ENCODE assay signal across 8 cellular contexts in genomic region chr9:69809304-69809863, GRCh38. TPM values are rescaled to one million over a fixed set of nuclear protein-coding genes. Genes with fewer than 3 reads are reported as not detected.
A peak's percentile ranks its signal among the peaks of the same experiment; 100 is the strongest.
DNase-seq lines count a peak whose midpoint lies in the region; ATAC-seq, FAIRE-seq and TF ChIP-seq lines count a peak whose summit lies in the region.

No MANE protein-coding gene starts in this region.

- no peaks in the 10 kb centered on the region for H3K27me3 Mint-ChIP-seq in HFFc6 (ENCODE audit: insufficient read depth)

- no peak overlapping the region for H3K4me3 Mint-ChIP-seq in HFFc6

- no peaks in the 10 kb centered on the region for H3F3A ChIP-seq in DOHH2 (ENCODE audit: control insufficient read depth, insufficient read depth)

- H3K9me1 ChIP-seq in keratinocyte (ENCODE audit: control insufficient read depth, extremely low read depth, insufficient read depth, low read length), result no peaks in the 10 kb centered on the region

- no peak overlapping the region for H3K9ac ChIP-seq in keratinocyte (ENCODE audit: control insufficient read depth, extremely low read depth, insufficient read depth, low read length)

- dilution Hi-C loops in keratinocyte (cut with MboI; ENCODE audit: extremely low pct_ligation_motif_present, low sequenced_read_pairs), result no loop called here

- H3K4me1 ChIP-seq in DOHH2 (ENCODE audit: control insufficient read depth, low read length), result no peaks in the 10 kb centered on the region
- H3K4me1 ChIP-seq in keratinocyte (ENCODE audit: control insufficient read depth, extremely low read depth, insufficient read depth, low read length), result no peaks in the 10 kb centered on the region

- H3K27ac Mint-ChIP-seq in HFFc6, result no peak overlapping the region

- no peaks in the 10 kb centered on the region for H3K9me2 ChIP-seq in DOHH2 (replicated peaks; ENCODE audit: control insufficient read depth, low read length)

- H3K4me2 ChIP-seq in DOHH2 (ENCODE audit: low read length) (no peak overlapping the region), keratinocyte (ENCODE audit: control insufficient read depth, extremely low read depth, insufficient read depth, low read depth, low read length) (no peak overlapping the region)

- H3K79me2 ChIP-seq in DOHH2 (ENCODE audit: control insufficient read depth, low read length) (no peaks in the 10 kb centered on the region), keratinocyte (ENCODE audit: control insufficient read depth, insufficient read depth, low read length) (no peaks in the 10 kb centered on the region)

- no peaks in the 10 kb centered on the region for H3K36me3 Mint-ChIP-seq in HFFc6 (ENCODE audit: low read depth)

- no peak overlapping the region for H3K4me3 ChIP-seq in DOHH2 (ENCODE audit: low read length)
- no peak overlapping the region for H3K4me3 ChIP-seq in keratinocyte (ENCODE audit: control insufficient read depth in 2 of 3, extremely low read depth in 1 of 3, insufficient read depth in 2 of 3, low read depth in 1 of 3, low read length in 3 of 3)

- H3K9me3 ChIP-seq in DOHH2 (ENCODE audit: control insufficient read depth, insufficient read depth, low read length), result no peaks in the 10 kb centered on the region
- H3K9me3 ChIP-seq in keratinocyte (ENCODE audit: control insufficient read depth, low read depth, low read length), result no peaks in the 10 kb centered on the region

- no peaks in the 10 kb centered on the region for H3K27me3 ChIP-seq in DOHH2 (ENCODE audit: control insufficient read depth, low read length)
- H3K27me3 ChIP-seq in keratinocyte (ENCODE audit: control insufficient read depth, extremely low read depth, insufficient read depth, low read length), result no peaks in the 10 kb centered on the region

- peak; percentile 48 for TF ChIP-seq CTCF in DOHH2 (IDR thresholded peaks at IDR 0.05; ENCODE audit: low read depth, low read length, poor library complexity, severe bottlenecking)
- TF ChIP-seq CTCF in HFFc6 (IDR thresholded peaks at IDR 0.05), result peak; percentile 82
- TF ChIP-seq CTCF in keratinocyte (optimal IDR thresholded peaks at IDR 0.05 in 1 of 3, IDR thresholded peaks at IDR 0.05 in 1 of 3, conservative IDR thresholded peaks at IDR 0.05 in 1 of 3; ENCODE audit: extremely low read depth in 1 of 3, insufficient read depth in 2 of 3, low read length in 3 of 3), result peak; percentile 43 to 48 (median 48)
- TF ChIP-seq CTCF in D721Med (IDR thresholded peaks at IDR 0.05; ENCODE audit: insufficient read depth, missing control alignments), result no peak

- H3K9me3 Mint-ChIP-seq in HFFc6, result no peaks in the 10 kb centered on the region

- H3K4me1 Mint-ChIP-seq in HFFc6 (ENCODE audit: low read depth), result peaks cover 2% of the 10 kb centered on the region

- H3K27ac ChIP-seq in DOHH2 (ENCODE audit: low read depth, low read length), result no peak overlapping the region
- no peak overlapping the region for H3K27ac ChIP-seq in keratinocyte (ENCODE audit: control insufficient read depth, insufficient read depth, low read length)

- ATAC-seq in HG02763 (IDR thresholded peaks at IDR 0.05; ENCODE audit: unreplicated experiment) (no peak), GM19035 (IDR thresholded peaks at IDR 0.05; ENCODE audit: unreplicated experiment) (no peak), GM19452 (IDR thresholded peaks at IDR 0.05; ENCODE audit: unreplicated experiment) (no peak)

- no peak overlapping the region for H2AFZ ChIP-seq in keratinocyte (ENCODE audit: control insufficient read depth, low read length)

- H3K36me3 ChIP-seq in DOHH2 (ENCODE audit: control insufficient read depth, low read length) (no peaks in the 10 kb centered on the region), keratinocyte (ENCODE audit: control insufficient read depth in 2 of 2, extremely low read depth in 1 of 2, insufficient read depth in 2 of 2, low read length in 2 of 2) (no peaks in the 10 kb centered on the region)

- FAIRE-seq in keratinocyte (lab: Jason Lieb, UNC) (peak; percentile 68), D721Med (lab: Jason Lieb, UNC) (no peak)

- DNase-seq in HFFc6 (peak; percentile 10), keratinocyte (ENCODE audit: low read depth, low spot score) (no peak), D721Med (ENCODE audit: insufficient read length, low spot score) (no peak)
- peak; percentile 38 to 44 for DNase-seq in activated T-cell treated with anti-CD3 and anti-CD28 coated beads, Interleukin-2, amount 50 U/mL, for 48 hours

- H4K20me1 ChIP-seq in DOHH2 (ENCODE audit: control insufficient read depth, insufficient read depth, low read depth, low read length) (no peaks in the 10 kb centered on the region), keratinocyte (ENCODE audit: control insufficient read depth, extremely low read depth, insufficient read depth, low read length) (no peaks in the 10 kb centered on the region)

RNA-seq across cellular contexts. Expression of gene CFAP95, which starts 11.2 kb away (rescaled TPM):
- under 1 TPM in 1 of 6 experiments, not detected in 5; 0.32 TPM for total RNA-seq in HFFc6 (2021; fragmentation: NEBNext Ultra II Directional; extraction: Animal tissue kit (Norgen Biotek cat#: 25700))
- polyA plus RNA-seq in keratinocyte, result 0.08 TPM in 1 of 3 replicates, not detected in the others
- polyA plus RNA-seq in keratinocyte (2011; ENCODE audit: low read depth), result not detected
- not detected in 2 replicates for polyA plus RNA-seq in keratinocyte (2011; cell fraction: cytosol; rRNA removed)
- polyA plus RNA-seq in keratinocyte (2011; cell fraction: nucleus; rRNA removed), result not detected in 2 replicates
- not detected in 2 replicates for polyA plus RNA-seq in keratinocyte (2012; ENCODE audit: low replicate concordance)
- polyA minus RNA-seq in keratinocyte, result not detected in 3 replicates
- polyA minus RNA-seq in keratinocyte (2011; cell fraction: cytosol; rRNA and poly(A)+ RNA removed), result not detected
- polyA minus RNA-seq in keratinocyte (2011; cell fraction: nucleus; rRNA and poly(A)+ RNA removed), result not detected in 2 replicates

RNA-seq across cellular contexts. Expression of gene PTAR1, which starts 49.6 kb away (rescaled TPM):
- total RNA-seq in HFFc6 (2021; fragmentation: NEBNext Ultra II Directional; extraction: Animal tissue kit (Norgen Biotek cat#: 25700)), result 10 to 100 TPM; 49.8 to 61.3 (median 55.3) TPM
- 10.4 to 15.5 TPM (median 11.5 TPM) in 3 replicates for polyA plus RNA-seq in keratinocyte
- 4.5 TPM for polyA plus RNA-seq in keratinocyte (2011; ENCODE audit: low read depth)
- polyA plus RNA-seq in keratinocyte (2011; cell fraction: cytosol; rRNA removed), result 4.9 and 7.9 TPM in 2 replicates
- polyA plus RNA-seq in keratinocyte (2011; cell fraction: nucleus; rRNA removed), result 20.7 and 28.4 TPM in 2 replicates
- polyA plus RNA-seq in keratinocyte (2012; ENCODE audit: low replicate concordance), result 6.8 and 13.8 TPM in 2 replicates
- polyA minus RNA-seq in keratinocyte, result 11.8 to 48.7 TPM (median 41.5 TPM) in 3 replicates
- 15.0 TPM for polyA minus RNA-seq in keratinocyte (2011; cell fraction: cytosol; rRNA and poly(A)+ RNA removed)
- polyA minus RNA-seq in keratinocyte (2011; cell fraction: nucleus; rRNA and poly(A)+ RNA removed), result 33.1 and 53.0 TPM in 2 replicates

Comparison
In these comparisons a context has a peak if more than half of its experiments do, and no peak if none do; other contexts are left out.
1. DNase-seq: peak in HFFc6 (single experiment) and activated T-cell treated with anti-CD3 and anti-CD28 coated beads, Interleukin-2, amount 50 U/mL, for 48 hours (2 of 2); none in keratinocyte (single experiment) and D721Med (single experiment).